9 cellular contexts compared by ENCODE assay signal in the genomic region with DNA sequence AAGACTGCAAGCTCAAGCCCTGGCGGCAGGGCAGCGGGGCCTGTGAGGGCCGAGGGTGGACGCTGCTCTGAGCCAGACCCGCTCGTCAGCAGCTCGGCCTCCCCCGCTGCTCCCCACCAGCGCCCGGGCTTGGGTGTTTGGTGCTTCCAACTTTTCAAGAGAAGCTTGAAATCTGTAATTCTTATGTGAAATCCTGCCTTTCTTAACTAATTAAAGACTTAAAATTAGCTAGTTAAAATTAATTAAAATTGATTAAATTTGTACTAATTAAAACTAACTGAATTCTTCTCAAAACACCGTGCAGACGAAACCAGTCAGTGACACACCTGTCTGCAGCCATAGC. TPM values are rescaled to one million over a fixed set of nuclear protein-coding genes. Genes with fewer than 3 reads are reported as not detected.
DNase-seq lines count a peak whose midpoint lies in the region; ATAC-seq and TF ChIP-seq lines count a peak whose summit lies in the region.
"Had no signal": no experiment of that assay in that cellular context is flagged by ENCODE, and none has a peak within 500 bp of the region (broad histone marks: within the 10 kb centered on the region; RNA-seq: fewer than 3 reads in every experiment).

No MANE protein-coding gene starts in this region.

- no peaks in the 10 kb centered on the region for H3K79me2 ChIP-seq in Karpas-422 (ENCODE audit: low read length)

- H3K27me3 ChIP-seq in Karpas-422 (ENCODE audit: low read length) (no peaks in the 10 kb centered on the region), neutrophil (peaks cover 9% of the 10 kb centered on the region)

- no peaks in the 10 kb centered on the region for H3K9me2 ChIP-seq in Karpas-422 (replicated peaks; ENCODE audit: insufficient read depth, low read length)

- H3K4me2 ChIP-seq in Karpas-422 (ENCODE audit: low read depth, low read length, poor library complexity, severe bottlenecking), result peak overlapping the region; percentile 42

- H3K27ac ChIP-seq in 22Rv1 (no peak overlapping the region), Karpas-422 (ENCODE audit: low read length) (no peak overlapping the region), neutrophil (peak overlapping the region; percentile 84)

- peak; percentile 71 for TF ChIP-seq CTCF in 22Rv1 (IDR thresholded peaks at IDR 0.05)
- TF ChIP-seq CTCF in neutrophil (IDR thresholded peaks at IDR 0.05), result no peak

- no peak for DNase-seq in Karpas-422
- no peak for DNase-seq in central memory CD8-positive, alpha-beta T cell (ENCODE audit: low spot score in 2 of 2)
- no peak for DNase-seq in NCI-H748 treated with DMSO at 0.1 percent for 48 hours (lab: John Stamatoyannopoulos, UW)

- no peak overlapping the region for H2AFZ ChIP-seq in Karpas-422 (ENCODE audit: low read length)

- peaks cover 16% of the 10 kb centered on the region for H3K4me1 Mint-ChIP-seq in central memory CD8-positive, alpha-beta T cell

- H3K36me3 Mint-ChIP-seq in central memory CD8-positive, alpha-beta T cell (ENCODE audit: insufficient read depth), result peaks cover 5% of the 10 kb centered on the region

- H3K4me1 ChIP-seq in Karpas-422 (ENCODE audit: low read length) (peaks cover 23% of the 10 kb centered on the region), neutrophil (ENCODE audit: control insufficient read depth in 1 of 2, insufficient read depth in 1 of 2, low read depth in 1 of 2, low read length in 1 of 2) (peaks cover 29 to 34% of the 10 kb centered on the region in 2 experiments)

- peaks cover 15% of the 10 kb centered on the region for H3K27me3 Mint-ChIP-seq in central memory CD8-positive, alpha-beta T cell

- H3K4me3 Mint-ChIP-seq in central memory CD8-positive, alpha-beta T cell, result peak overlapping the region; percentile 46

- H3K9me3 Mint-ChIP-seq in central memory CD8-positive, alpha-beta T cell, result no peaks in the 10 kb centered on the region
- H3K9me3 Mint-ChIP-seq: activated T-cell treated with anti-CD3 and anti-CD28 coated beads, Interleukin-2, amount 50 U/mL, for 24 hours had no signal

- no peak overlapping the region for H3K27ac Mint-ChIP-seq in central memory CD8-positive, alpha-beta T cell (ENCODE audit: low read depth)

- no peak overlapping the region for H3K9ac ChIP-seq in Karpas-422 (ENCODE audit: low read length)

- no peaks in the 10 kb centered on the region for H3K9me3 ChIP-seq in Karpas-422 (ENCODE audit: low read length)
- no peaks in the 10 kb centered on the region for H3K9me3 ChIP-seq in neutrophil

- H3K36me3 ChIP-seq in Karpas-422 (ENCODE audit: insufficient read depth, low read length) (no peaks in the 10 kb centered on the region), neutrophil (no peaks in the 10 kb centered on the region)

- H3K4me3 ChIP-seq in Karpas-422 (ENCODE audit: low read length) (no peak overlapping the region), neutrophil (ENCODE audit: low read depth in 1 of 2, low read length in 1 of 2) (peak overlapping the region; percentile 63 to 69)

- H4K20me1 ChIP-seq in Karpas-422 (ENCODE audit: insufficient read depth, low read depth, low read length), result peaks cover 7% of the 10 kb centered on the region

- ATAC-seq in central memory CD8-positive, alpha-beta T cell (replicated peaks; ENCODE audit: extremely low read depth, poor library complexity, severe bottlenecking), result no peak
- ATAC-seq in HG02623 (IDR thresholded peaks at IDR 0.05; ENCODE audit: unreplicated experiment), result no peak
- no peak for ATAC-seq in HG03108 (IDR thresholded peaks at IDR 0.05; ENCODE audit: unreplicated experiment)
- ATAC-seq in HG02884 (IDR thresholded peaks at IDR 0.05; ENCODE audit: unreplicated experiment), result no peak

RNA-seq across cellular contexts. Expression of gene SLC19A1, which starts 14.0 kb away (rescaled TPM):
- 4.3 and 7.4 TPM in 2 replicates for total RNA-seq in Karpas-422 (2014; rRNA removed; shearing (Covaris generic); ENCODE audit: low replicate concordance)
